ENCODE assay signal across 2 cellular contexts in genomic region chr17:19384723-19385391, GRCh38.
TF ChIP-seq lines count a peak whose summit lies in the region.

No MANE protein-coding gene starts in this region.

TF ChIP-seq in GM23338, 12 proteins besides CTCF, POLR2A, EP300 and RAD21 (continued from another document):
- TF ChIP-seq REST (IDR thresholded peaks at IDR 0.05; ENCODE audit: unreplicated experiment) (no peak), ETS1 (IDR thresholded peaks at IDR 0.05) (no peak), EZH2 (IDR thresholded peaks at IDR 0.05; ENCODE audit: low read depth, unreplicated experiment) (no peak), EZH2phosphoT487 (IDR thresholded peaks at IDR 0.05; ENCODE audit: unreplicated experiment) (no peak), ZNF462 (CRISPR knock-in tag; IDR thresholded peaks at IDR 0.05) (no peak), JUNB (IDR thresholded peaks at IDR 0.05; ENCODE audit: unreplicated experiment) (no peak), ZNF331 (CRISPR knock-in tag; IDR thresholded peaks at IDR 0.05; ENCODE audit: low read depth) (no peak), ZNF114 (CRISPR knock-in tag; IDR thresholded peaks at IDR 0.05) (no peak), POLR2AphosphoS5 (IDR thresholded peaks at IDR 0.05; ENCODE audit: low read depth) (no peak), CREB1 (CRISPR knock-in tag; IDR thresholded peaks at IDR 0.05; ENCODE audit: low read depth) (no peak)

TF ChIP-seq in SK-N-SH treated with all-trans-retinoic acid at 6 μM for 48 hours, 23 proteins besides CTCF, POLR2A, EP300 and RAD21 (continued from another document):
- peak; percentile 38; the same call in 1 of the 2 replicates for TF ChIP-seq TSHZ2 (CRISPR knock-in tag; IDR thresholded peaks at IDR 0.05)
TF ChIP-seq in SK-N-SH treated with all-trans-retinoic acid at 6 μM for 48 hours: peak in this region for 2.
